In genomic region chr16:14538604-14539003, GRCh38 we compare ENCODE assay signal across 19 cellular contexts.
DNase-seq lines count a peak whose midpoint lies in the region; ATAC-seq and TF ChIP-seq lines count a peak whose summit lies in the region.
"Had no signal": no experiment of that assay in that cellular context is flagged by ENCODE, and none has a peak within 500 bp of the region (broad histone marks: within the 10 kb centered on the region; RNA-seq: fewer than 3 reads in every experiment).

No MANE protein-coding gene starts in this region.

- peaks cover 9% of the 10 kb centered on the region for H3K79me2 ChIP-seq in neural progenitor cell (ENCODE audit: low read depth)

- peaks cover 7% of the 10 kb centered on the region for H3K36me3 ChIP-seq in neural progenitor cell

- H3K27ac ChIP-seq in neural progenitor cell, result no peak overlapping the region
- H3K27ac ChIP-seq: 22Rv1, C4-2B had no signal

- H3K27ac Mint-ChIP-seq in activated CD4-positive, alpha-beta T cell treated with anti-CD3 and anti-CD28 coated beads, Interleukin-2, amount 10 ng/mL, durations not matched to agents 7 days and 5 days, result peak overlapping the region; percentile 9
- H3K27ac Mint-ChIP-seq in neural progenitor cell (peak overlapping the region; percentile 83), T-cell (no peak overlapping the region)
- H3K27ac Mint-ChIP-seq: CD4-positive, alpha-beta T cell; H9 had no signal

- H3K4me3 ChIP-seq in neural progenitor cell, result no peak overlapping the region
- H3K4me3 ChIP-seq: A549 had no signal

- H3K9me3 ChIP-seq in neural progenitor cell (ENCODE audit: low read depth), result no peaks in the 10 kb centered on the region

- CTCF ChIA-PET in activated CD4-positive, alpha-beta T cell treated with anti-CD3 and anti-CD28 coated beads, Interleukin-2, amount 10 ng/mL, durations not matched to agents 7 days and 5 days (lab: Charles Lee), result interaction anchor here (1.3 kb wide), 1 partner anchor 253 kb away, joined by 3 read pairs; no protein-coding TSS in a partner anchor
- CTCF ChIA-PET in T-cell (lab: Charles Lee), result no interaction called here

- peak overlapping the region; percentile 23 for H3K4me2 ChIP-seq in neural progenitor cell
- H3K4me2 ChIP-seq: A549 had no signal

- POLR2A ChIA-PET in activated CD4-positive, alpha-beta T cell treated with anti-CD3 and anti-CD28 coated beads, Interleukin-2, amount 10 ng/mL, durations not matched to agents 7 days and 5 days (lab: Charles Lee), result no interaction called here
- POLR2A ChIA-PET in T-cell (lab: Charles Lee), result no interaction called here

- no peak for ATAC-seq in T-cell (replicated peaks in 1 of 4)
- ATAC-seq: A549, HepG2 had no signal

- no peaks in the 10 kb centered on the region for H3K27me3 Mint-ChIP-seq in activated CD4-positive, alpha-beta T cell treated with anti-CD3 and anti-CD28 coated beads, Interleukin-2, amount 10 ng/mL, durations not matched to agents 7 days and 5 days
- H3K27me3 Mint-ChIP-seq in neural progenitor cell (ENCODE audit: insufficient read depth, low read depth), result peaks cover 4% of the 10 kb centered on the region
- no peaks in the 10 kb centered on the region for H3K27me3 Mint-ChIP-seq in T-cell
- H3K27me3 Mint-ChIP-seq: CD4-positive, alpha-beta T cell had no signal

- no peaks in the 10 kb centered on the region for H3F3A ChIP-seq in neural progenitor cell (ENCODE audit: low read depth)

- no peaks in the 10 kb centered on the region for H3K4me1 Mint-ChIP-seq in activated CD4-positive, alpha-beta T cell treated with anti-CD3 and anti-CD28 coated beads, Interleukin-2, amount 10 ng/mL, durations not matched to agents 7 days and 5 days
- H3K4me1 Mint-ChIP-seq in neural progenitor cell (peaks cover 3% of the 10 kb centered on the region), T-cell (peaks cover 0 to 7% (median 4%) of the 10 kb centered on the region in 3 donors)

- H3K9ac ChIP-seq in neural progenitor cell, result no peak overlapping the region

- no peak for TF ChIP-seq CTCF in neural progenitor cell (IDR thresholded peaks at IDR 0.05)

- no peaks in the 10 kb centered on the region for H4K20me1 ChIP-seq in neural progenitor cell (ENCODE audit: low read depth)

- H3K36me3 Mint-ChIP-seq in activated CD4-positive, alpha-beta T cell treated with anti-CD3 and anti-CD28 coated beads, Interleukin-2, amount 10 ng/mL, durations not matched to agents 7 days and 5 days (ENCODE audit: low read depth), result peaks cover 24% of the 10 kb centered on the region
- H3K36me3 Mint-ChIP-seq in neural progenitor cell (peaks cover 29% of the 10 kb centered on the region), T-cell (peaks cover 42% of the 10 kb centered on the region)

- no peak overlapping the region for H3K4me3 Mint-ChIP-seq in activated CD4-positive, alpha-beta T cell treated with anti-CD3 and anti-CD28 coated beads, Interleukin-2, amount 10 ng/mL, durations not matched to agents 7 days and 5 days
- no peak overlapping the region for H3K4me3 Mint-ChIP-seq in neural progenitor cell
- H3K4me3 Mint-ChIP-seq in T-cell, result no peak overlapping the region
- H3K4me3 Mint-ChIP-seq: CD4-positive, alpha-beta T cell; H9 had no signal

- DNase-seq in NCI-H146 (lab: John Stamatoyannopoulos, UW) (peak; percentile 49), NCI-H146 treated with DMSO at 0.1 percent for 48 hours (lab: John Stamatoyannopoulos, UW; ENCODE audit: unreplicated experiment) (no peak), neural progenitor cell (ENCODE audit: low spot score) (no peak), GM03348 (ENCODE audit: low spot score) (no peak), T-cell (no peak), occipital lobe (lab: John Stamatoyannopoulos, UW) (no peak)
- DNase-seq in activated CD4-positive, alpha-beta T cell treated with anti-CD3 and anti-CD28 coated beads, Interleukin-2, amount 10 ng/mL, durations not matched to agents 7 days and 5 days, result no peak
- DNase-seq in activated CD4-positive, alpha-beta T cell treated with anti-CD3 and anti-CD28 coated beads, Interleukin-2, amount 50 U/mL, for 1 hour, result no peak
- DNase-seq: AML-193; CD4-positive, alpha-beta T cell; DMS153; DMS79; GDM1; GOT3; H9 had no signal

- H2AFZ ChIP-seq in neural progenitor cell (replicated peaks), result no peak overlapping the region

- no peaks in the 10 kb centered on the region for H3K27me3 ChIP-seq in neural progenitor cell

- H3K4me1 ChIP-seq in neural progenitor cell, result peaks cover 7% of the 10 kb centered on the region
- H3K4me1 ChIP-seq: A549 had no signal

- peaks cover 5% of the 10 kb centered on the region for H3K9me3 Mint-ChIP-seq in activated CD4-positive, alpha-beta T cell treated with anti-CD3 and anti-CD28 coated beads, Interleukin-2, amount 10 ng/mL, durations not matched to agents 7 days and 5 days
- H3K9me3 Mint-ChIP-seq in neural progenitor cell, result peaks cover 18% of the 10 kb centered on the region
- H3K9me3 Mint-ChIP-seq in T-cell, result peaks cover 0 to 9% (median 2%) of the 10 kb centered on the region in 3 donors

Comparison
In these comparisons a context has a peak if more than half of its experiments do, and no peak if none do; other contexts are left out.
1. H3K27ac Mint-ChIP-seq: peak in activated CD4-positive, alpha-beta T cell treated with anti-CD3 and anti-CD28 coated beads, Interleukin-2, amount 10 ng/mL, durations not matched to agents 7 days and 5 days (single experiment) and neural progenitor cell (single experiment); none in T-cell (0 of 2).